In the genomic region with DNA sequence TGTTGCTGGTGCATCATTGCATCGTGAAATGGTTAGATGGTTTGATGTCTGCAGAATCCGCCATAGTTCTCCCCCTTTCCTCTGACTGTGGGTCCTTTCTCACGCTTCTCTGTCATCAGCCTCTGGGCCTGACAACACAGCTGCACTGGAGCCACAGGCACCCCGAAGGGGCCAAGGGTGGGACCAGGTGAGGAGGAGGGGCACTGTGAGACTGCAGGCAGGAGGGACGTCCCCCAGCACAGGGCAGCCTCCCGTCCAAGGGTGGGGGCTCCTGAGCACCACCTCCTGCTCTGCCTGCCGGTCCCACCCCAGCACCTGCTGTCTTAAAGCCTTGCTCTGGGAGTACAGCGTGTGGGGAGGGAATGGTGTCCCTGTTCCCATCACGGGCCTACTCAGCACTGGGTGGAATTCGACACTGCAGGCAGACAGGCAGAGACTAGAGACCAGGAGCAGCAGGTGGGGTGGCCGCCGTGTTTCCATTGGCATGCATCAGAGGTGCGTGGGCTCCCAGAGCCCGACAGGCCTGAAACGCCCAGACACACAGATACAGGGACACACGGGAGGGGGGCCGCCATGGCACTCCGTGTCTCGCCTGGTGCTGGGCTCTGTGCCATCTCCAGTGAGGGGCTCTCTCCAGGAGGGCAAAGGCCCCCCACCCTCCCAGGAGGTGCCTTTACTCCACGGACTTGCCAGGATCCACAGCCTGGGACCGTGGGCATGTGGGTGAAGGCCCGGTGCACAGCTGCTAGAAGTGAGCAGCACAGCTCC, we compare ENCODE assay signal across 14 cellular contexts. TPM values are rescaled to one million over a fixed set of nuclear protein-coding genes. Genes with fewer than 3 reads are reported as not detected.
"Had no signal": no experiment of that assay in that cellular context is flagged by ENCODE, and none has a peak within 500 bp of the region (broad histone marks: within the 10 kb centered on the region; RNA-seq: fewer than 3 reads in every experiment).

No MANE protein-coding gene starts in this region.

- H3K4me1 ChIP-seq: sigmoid colon had no signal

- H3K27me3 Mint-ChIP-seq: activated naive CD4-positive, alpha-beta T cell treated with anti-CD3 and anti-CD28 coated beads, Interleukin-2, amount 50 U/mL, for 24 hours; brain had no signal

- ATAC-seq: left cardiac atrium; natural killer cell treated with Interleukin-12 subunit alpha and Interleukin-12 subunit beta and Interleukin-15 and Interleukin-18, amount 100 ng/mL, for 72 hours; stimulated activated naive CD8-positive, alpha-beta T cell treated with anti-CD3 and anti-CD28 coated beads, Interleukin-15, Interleukin-2, amounts not matched to agents 100 U/mL and 50 U/mL, for 24 hours had no signal

- H3K4me3 Mint-ChIP-seq: activated naive CD4-positive, alpha-beta T cell treated with anti-CD3 and anti-CD28 coated beads, Interleukin-2, amount 50 U/mL, for 24 hours; brain; dendritic cell treated with granulocyte-macrophage colony-stimulating factor and Interleukin-4, amounts not matched to agents 40 ng/mL and 50 ng/mL, for 4 days; endodermal cell; natural killer cell treated with Interleukin-12 subunit alpha and Interleukin-12 subunit beta and Interleukin-15 and Interleukin-18, amount 100 ng/mL, for 72 hours; T-helper 1 cell treated with Interleukin-12 subunit alpha and Interleukin-12 subunit beta and Interleukin-4 antibody, amounts not matched to agents 30 μg/mL and 1 μg/mL, for 36 hours had no signal

- H3K36me3 Mint-ChIP-seq: activated naive CD4-positive, alpha-beta T cell treated with anti-CD3 and anti-CD28 coated beads, Interleukin-2, amount 50 U/mL, for 24 hours; natural killer cell treated with Interleukin-12 subunit alpha and Interleukin-12 subunit beta and Interleukin-15 and Interleukin-18, amount 100 ng/mL, for 72 hours had no signal

- H3K36me3 ChIP-seq: sigmoid colon had no signal

- H3K27ac ChIP-seq: sigmoid colon had no signal

- DNase-seq: activated CD4-positive, alpha-beta T cell treated with anti-CD3 and anti-CD28 coated beads for 48 hours; endodermal cell; hippocampal formation; left cardiac atrium; mammary epithelial cell; sigmoid colon; stimulated activated naive CD8-positive, alpha-beta T cell treated with anti-CD3 and anti-CD28 coated beads, Interleukin-15, Interleukin-2, amounts not matched to agents 100 U/mL and 50 U/mL, for 24 hours had no signal

- H3K9me3 Mint-ChIP-seq: activated naive CD4-positive, alpha-beta T cell treated with anti-CD3 and anti-CD28 coated beads, Interleukin-2, amount 50 U/mL, for 24 hours; activated T-helper 2 cell treated with anti-CD3 and anti-CD28 coated beads, Interferon-gamma antibody, Interleukin-2, Interleukin-4, amounts not matched to agents 10 μg/mL and 5 μg/mL and 100 μg/mL, durations not matched to agents 14 hours and 24 hours and 36 hours; dendritic cell treated with granulocyte-macrophage colony-stimulating factor and Interleukin-4, amounts not matched to agents 40 ng/mL and 50 ng/mL, for 4 days; endodermal cell; natural killer cell treated with Interleukin-12 subunit alpha and Interleukin-12 subunit beta and Interleukin-15 and Interleukin-18, amount 100 ng/mL, for 72 hours; T-helper 1 cell treated with Interleukin-12 subunit alpha and Interleukin-12 subunit beta and Interleukin-4 antibody, amounts not matched to agents 30 μg/mL and 1 μg/mL, for 36 hours had no signal

- H3K4me3 ChIP-seq: sigmoid colon had no signal

- H3K4me1 Mint-ChIP-seq: activated naive CD4-positive, alpha-beta T cell treated with anti-CD3 and anti-CD28 coated beads, Interleukin-2, amount 50 U/mL, for 24 hours; brain; endodermal cell had no signal

- H3K27me3 ChIP-seq: sigmoid colon had no signal

- H3K27ac Mint-ChIP-seq: activated naive CD4-positive, alpha-beta T cell treated with anti-CD3 and anti-CD28 coated beads, Interleukin-2, amount 50 U/mL, for 24 hours; activated T-helper 2 cell treated with anti-CD3 and anti-CD28 coated beads, Interferon-gamma antibody, Interleukin-2, Interleukin-4, amounts not matched to agents 10 μg/mL and 5 μg/mL and 100 μg/mL, durations not matched to agents 14 hours and 24 hours and 36 hours; dendritic cell treated with granulocyte-macrophage colony-stimulating factor and Interleukin-4, amounts not matched to agents 40 ng/mL and 50 ng/mL, for 4 days; endodermal cell; natural killer cell treated with Interleukin-12 subunit alpha and Interleukin-12 subunit beta and Interleukin-15 and Interleukin-18, amount 100 ng/mL, for 72 hours; T-helper 1 cell treated with Interleukin-12 subunit alpha and Interleukin-12 subunit beta and Interleukin-4 antibody, amounts not matched to agents 30 μg/mL and 1 μg/mL, for 36 hours had no signal

- H3K9me3 ChIP-seq: sigmoid colon had no signal

RNA-seq across cellular contexts. Expression of a gene that starts 15.0 kb away (rescaled TPM):
- total RNA-seq: omental fat pad had no signal
